Comparison of ENCODE assay signal across 8 cellular contexts in the genomic region with DNA sequence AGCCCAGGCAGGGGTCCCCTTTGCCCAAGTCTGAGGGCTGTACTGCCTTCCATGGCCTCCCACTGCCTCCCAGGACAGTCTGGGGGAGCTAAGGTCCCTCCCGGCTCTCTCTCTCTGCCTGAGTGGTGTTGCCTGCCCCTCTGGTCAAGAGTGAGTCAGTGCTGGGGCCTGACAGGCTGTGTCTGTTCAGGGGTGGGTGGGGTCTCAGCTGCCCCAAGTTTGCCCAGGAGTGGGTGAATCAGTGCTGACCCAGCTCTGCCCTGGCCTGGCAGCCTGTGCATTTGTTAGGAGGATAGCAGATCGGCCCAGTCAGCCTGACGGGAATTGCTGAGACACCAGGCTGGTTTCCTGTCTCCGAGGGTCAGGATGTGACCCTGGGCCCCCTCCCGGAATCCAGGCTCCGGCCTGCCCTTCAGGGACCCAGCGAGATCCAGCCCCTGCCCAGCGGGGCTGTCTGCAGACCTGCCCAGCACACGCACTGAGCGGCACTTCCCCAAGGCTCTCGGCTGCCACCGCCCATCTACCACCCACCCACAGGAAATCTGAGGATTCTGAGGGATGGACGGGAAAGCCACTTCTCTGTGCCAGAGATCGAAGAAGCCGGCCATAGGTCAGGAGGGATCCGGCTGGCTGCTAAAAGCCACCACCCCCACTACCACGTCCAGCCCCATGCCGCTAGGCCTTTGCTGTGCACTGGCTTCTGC. TPM values are rescaled to one million over a fixed set of nuclear protein-coding genes. Genes with fewer than 3 reads are reported as not detected.
DNase-seq lines count a peak whose midpoint lies in the region; ATAC-seq and TF ChIP-seq lines count a peak whose summit lies in the region.

No MANE protein-coding gene starts in this region.

- peak; percentile 36 for ATAC-seq in body of pancreas

- H3F3A ChIP-seq in GM23248 (ENCODE audit: insufficient read depth): peaks cover 56% of the 10 kb centered on the region

- peak; percentile 99 for DNase-seq in GM23248
- peak; percentile 47 to 81 (median 50) for DNase-seq in body of pancreas
- peak; percentile 91 for DNase-seq in iris pigment epithelial cell (ENCODE audit: low read depth)
- DNase-seq in anterior cingulate cortex (lab: John Stamatoyannopoulos, UW): no peak
- no peak for DNase-seq in activated naive CD4-positive, alpha-beta T cell (lab: John Stamatoyannopoulos, UW)
- no peak for DNase-seq in HUDEP-2 (lab: John Stamatoyannopoulos, UW; ENCODE audit: unreplicated experiment in 76 of 76)
- DNase-seq in germinal center (ENCODE audit: low spot score): no peak

- peaks cover 81% of the 10 kb centered on the region for H3K79me2 ChIP-seq in GM23248 (ENCODE audit: insufficient read depth)

- no peaks in the 10 kb centered on the region for H3K27me3 ChIP-seq in GM23248 (replicated peaks; ENCODE audit: insufficient read depth)
- no peaks in the 10 kb centered on the region for H3K27me3 ChIP-seq in body of pancreas
- no peaks in the 10 kb centered on the region for H3K27me3 ChIP-seq in skeletal muscle tissue (ENCODE audit: control insufficient read depth in 3 of 3, insufficient read depth in 3 of 3, low read length in 3 of 3)

- H3K4me3 ChIP-seq in GM23248 (peak overlapping the region; percentile 44), body of pancreas (no peak overlapping the region), skeletal muscle tissue (ENCODE audit: low read length in 3 of 3) (peak overlapping the region in 1 of 3 donors; percentile 41)

- WGBS in GM23248 (ENCODE audit: low coverage in 1 of 2, low lambda C conversion rate in 2 of 2, missing lambda C conversion rate in 2 of 2), 2 experiments: 4 to 8% methylated on average over 17 to 18 of the region's 18 CpGs
- 50 to 77% methylated on average over 5 to 18 of the region's 18 CpGs for WGBS in body of pancreas, 2 donors

- no peaks in the 10 kb centered on the region for H4K20me1 ChIP-seq in GM23248 (ENCODE audit: insufficient read depth)

- H3K4me1 ChIP-seq in GM23248 (ENCODE audit: insufficient read depth): peaks cover 50% of the 10 kb centered on the region
- peaks cover 52% of the 10 kb centered on the region for H3K4me1 ChIP-seq in body of pancreas
- H3K4me1 ChIP-seq in skeletal muscle tissue (ENCODE audit: control insufficient read depth in 3 of 3, insufficient read depth in 3 of 3, low read length in 3 of 3): peaks cover 50 to 67% (median 62%) of the 10 kb centered on the region in 3 donors

- intact Hi-C loops in body of pancreas (cut with DNase I): no loop called here

- in situ Hi-C loops in GM23248 (cut with MboI): no loop called here

- H3K36me3 ChIP-seq in GM23248 (ENCODE audit: low read depth) (0 out of 2 replicates have a peak, but pooled peaks cover 4% of the 10 kb centered on the region), body of pancreas (replicated peaks in 1 of 2; ENCODE audit: insufficient read depth in 1 of 2, low read depth in 2 of 2) (no peaks in the 10 kb centered on the region), skeletal muscle tissue (ENCODE audit: control insufficient read depth in 3 of 3, insufficient read depth in 3 of 3, low read length in 3 of 3) (peaks cover 0 to 18% (median 14%) of the 10 kb centered on the region in 3 donors)

- H3K9ac ChIP-seq in GM23248 (peak overlapping the region; percentile 94), skeletal muscle tissue (ENCODE audit: low read depth in 1 of 3, low read length in 3 of 3) (peak overlapping the region; percentile 45 to 68 (median 66))

- peak in 2 of 3 donors; percentile 51 to 61 for TF ChIP-seq POLR2A in body of pancreas (IDR thresholded peaks at IDR 0.05)

- peak overlapping the region; percentile 36 for H3K4me2 ChIP-seq in GM23248 (ENCODE audit: unreplicated experiment)

- no peak for TF ChIP-seq CTCF in body of pancreas (IDR thresholded peaks at IDR 0.05)

- H3K9me3 ChIP-seq in GM23248 (ENCODE audit: low read depth) (no peaks in the 10 kb centered on the region), body of pancreas (no peaks in the 10 kb centered on the region), skeletal muscle tissue (ENCODE audit: control insufficient read depth in 3 of 3, low read length in 3 of 3) (no peaks in the 10 kb centered on the region)

- H3K27ac ChIP-seq in GM23248: peak overlapping the region; percentile 100
- H3K27ac ChIP-seq in body of pancreas: peak overlapping the region; percentile 28 to 74 (median 57)
- H3K27ac ChIP-seq in skeletal muscle tissue (ENCODE audit: low read depth, low read length): peak overlapping the region; percentile 89

- no peak overlapping the region for H2AFZ ChIP-seq in GM23248

- H3K9me2 ChIP-seq in GM23248 (ENCODE audit: insufficient read depth): no peaks in the 10 kb centered on the region

RNA-seq across cellular contexts. Expression of a gene that starts 15.9 kb away (rescaled TPM):
- 54.5 and 57.4 TPM in 2 replicates for total RNA-seq in GM23248 (2014; rRNA removed; shearing (Covaris generic))
- polyA plus RNA-seq in GM23248 (2016; fragmentation: Nextera tagmentation; extraction: Ambion mirVana): 226 and 232 TPM in 2 replicates
- 10 to 100 TPM; 20.2 to 26.7 TPM for total RNA-seq in body of pancreas
- total RNA-seq in skeletal muscle tissue: 9.4 TPM

RNA-seq across cellular contexts. Expression of a gene that starts 35.8 kb away (rescaled TPM):
- 67.7 and 80.4 TPM in 2 replicates for total RNA-seq in GM23248 (2014; rRNA removed; shearing (Covaris generic))
- polyA plus RNA-seq in GM23248 (2016; fragmentation: Nextera tagmentation; extraction: Ambion mirVana): 60.2 and 71.4 TPM in 2 replicates
- total RNA-seq in body of pancreas (10 to 100 TPM; 58.4 to 80.4 TPM), skeletal muscle tissue (41.2 TPM)

RNA-seq across cellular contexts. Expression of a gene that starts 38.9 kb away (rescaled TPM):
- total RNA-seq in GM23248 (2014; rRNA removed; shearing (Covaris generic)): 51.8 and 52.9 TPM in 2 replicates
- 157 and 159 TPM in 2 replicates for polyA plus RNA-seq in GM23248 (2016; fragmentation: Nextera tagmentation; extraction: Ambion mirVana)
- 10 to 100 TPM in 1 of 2 donors, 1 to 10 TPM in 1; 8.8 to 23.7 TPM for total RNA-seq in body of pancreas
- total RNA-seq in skeletal muscle tissue: 359 TPM

RNA-seq across cellular contexts. Expression of a gene that starts 52.7 kb away (rescaled TPM):
- total RNA-seq in GM23248 (2014; rRNA removed; shearing (Covaris generic)): 43.7 and 59.8 TPM in 2 replicates
- polyA plus RNA-seq in GM23248 (2016; fragmentation: Nextera tagmentation; extraction: Ambion mirVana): 58.9 and 59.7 TPM in 2 replicates
- total RNA-seq in body of pancreas (10 to 100 TPM; 51.4 to 58.7 TPM), skeletal muscle tissue (33.4 TPM)

Comparison
In these comparisons a context has a peak if more than half of its experiments do, and no peak if none do; other contexts are left out.
1. DNase-seq: peak in GM23248 (single experiment), body of pancreas (4 of 4) and iris pigment epithelial cell (single experiment); none in anterior cingulate cortex (0 of 58), activated naive CD4-positive, alpha-beta T cell (0 of 4), HUDEP-2 (0 of 76) and germinal center (single experiment).
2. Peak in every context shown above with its lines, with median percentiles within 50 percentile points of each other: H3K27ac ChIP-seq.